Comparison of ENCODE assay signal across 1 cellular context in the genomic region with DNA sequence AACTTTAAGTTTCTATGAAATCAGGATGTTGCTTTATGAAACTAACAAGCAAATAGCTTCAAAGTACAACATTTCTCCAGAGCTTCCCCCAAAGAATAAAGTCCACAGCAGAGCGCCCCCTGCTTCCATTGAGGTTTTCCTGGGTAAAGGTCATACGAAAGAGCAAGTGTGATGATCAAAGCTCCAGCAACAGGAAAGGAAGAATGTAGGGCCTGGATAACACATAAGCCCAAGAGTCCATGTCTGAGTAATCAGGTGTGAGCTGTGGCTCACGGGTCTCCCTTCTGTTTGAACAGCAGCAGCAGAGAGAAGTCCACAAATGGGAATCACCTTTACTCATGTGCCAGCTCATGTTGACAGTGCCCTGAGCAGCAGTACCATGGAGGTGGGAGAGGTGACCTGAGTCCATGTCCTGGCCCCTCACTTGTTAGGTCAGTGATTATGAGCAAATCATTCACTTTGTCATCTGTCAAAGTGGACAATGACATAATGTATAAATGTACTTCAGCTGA.
TF ChIP-seq lines count a peak whose summit lies in the region.

No MANE protein-coding gene starts in this region.

TF ChIP-seq in HepG2, 621 proteins besides CTCF, POLR2A, EP300 and RAD21 (continued from another document and continues in another):
- TF ChIP-seq, protein P1, sequence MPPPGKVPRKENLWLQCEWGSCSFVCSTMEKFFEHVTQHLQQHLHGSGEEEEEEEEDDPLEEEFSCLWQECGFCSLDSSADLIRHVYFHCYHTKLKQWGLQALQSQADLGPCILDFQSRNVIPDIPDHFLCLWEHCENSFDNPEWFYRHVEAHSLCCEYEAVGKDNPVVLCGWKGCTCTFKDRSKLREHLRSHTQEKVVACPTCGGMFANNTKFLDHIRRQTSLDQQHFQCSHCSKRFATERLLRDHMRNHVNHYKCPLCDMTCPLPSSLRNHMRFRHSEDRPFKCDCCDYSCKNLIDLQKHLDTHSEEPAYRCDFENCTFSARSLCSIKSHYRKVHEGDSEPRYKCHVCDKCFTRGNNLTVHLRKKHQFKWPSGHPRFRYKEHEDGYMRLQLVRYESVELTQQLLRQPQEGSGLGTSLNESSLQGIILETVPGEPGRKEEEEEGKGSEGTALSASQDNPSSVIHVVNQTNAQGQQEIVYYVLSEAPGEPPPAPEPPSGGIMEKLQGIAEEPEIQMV (CRISPR knock-in tag; IDR thresholded peaks at IDR 0.05; ENCODE audit: low read depth), result no peak
- TF ChIP-seq, protein P2, sequence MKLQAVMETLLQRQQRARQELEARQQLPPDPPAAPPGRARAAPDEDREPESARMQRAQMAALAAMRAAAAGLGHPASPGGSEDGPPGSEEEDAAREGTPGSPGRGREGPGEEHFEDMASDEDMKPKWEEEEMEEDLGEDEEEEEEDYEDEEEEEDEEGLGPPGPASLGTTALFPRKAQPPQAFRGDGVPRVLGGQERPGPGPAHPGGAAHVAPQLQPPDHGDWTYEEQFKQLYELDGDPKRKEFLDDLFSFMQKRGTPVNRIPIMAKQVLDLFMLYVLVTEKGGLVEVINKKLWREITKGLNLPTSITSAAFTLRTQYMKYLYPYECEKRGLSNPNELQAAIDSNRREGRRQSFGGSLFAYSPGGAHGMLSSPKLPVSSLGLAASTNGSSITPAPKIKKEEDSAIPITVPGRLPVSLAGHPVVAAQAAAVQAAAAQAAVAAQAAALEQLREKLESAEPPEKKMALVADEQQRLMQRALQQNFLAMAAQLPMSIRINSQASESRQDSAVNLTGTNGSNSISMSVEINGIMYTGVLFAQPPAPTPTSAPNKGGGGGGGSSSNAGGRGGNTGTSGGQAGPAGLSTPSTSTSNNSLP (IDR thresholded peaks at IDR 0.05; ENCODE audit: low read depth, low read length), result peak; percentile 74
- peak; percentile 28; the same call in 1 of the 2 replicates for TF ChIP-seq JUND (CRISPR knock-in tag; IDR thresholded peaks at IDR 0.05)
- TF ChIP-seq, protein P3, sequence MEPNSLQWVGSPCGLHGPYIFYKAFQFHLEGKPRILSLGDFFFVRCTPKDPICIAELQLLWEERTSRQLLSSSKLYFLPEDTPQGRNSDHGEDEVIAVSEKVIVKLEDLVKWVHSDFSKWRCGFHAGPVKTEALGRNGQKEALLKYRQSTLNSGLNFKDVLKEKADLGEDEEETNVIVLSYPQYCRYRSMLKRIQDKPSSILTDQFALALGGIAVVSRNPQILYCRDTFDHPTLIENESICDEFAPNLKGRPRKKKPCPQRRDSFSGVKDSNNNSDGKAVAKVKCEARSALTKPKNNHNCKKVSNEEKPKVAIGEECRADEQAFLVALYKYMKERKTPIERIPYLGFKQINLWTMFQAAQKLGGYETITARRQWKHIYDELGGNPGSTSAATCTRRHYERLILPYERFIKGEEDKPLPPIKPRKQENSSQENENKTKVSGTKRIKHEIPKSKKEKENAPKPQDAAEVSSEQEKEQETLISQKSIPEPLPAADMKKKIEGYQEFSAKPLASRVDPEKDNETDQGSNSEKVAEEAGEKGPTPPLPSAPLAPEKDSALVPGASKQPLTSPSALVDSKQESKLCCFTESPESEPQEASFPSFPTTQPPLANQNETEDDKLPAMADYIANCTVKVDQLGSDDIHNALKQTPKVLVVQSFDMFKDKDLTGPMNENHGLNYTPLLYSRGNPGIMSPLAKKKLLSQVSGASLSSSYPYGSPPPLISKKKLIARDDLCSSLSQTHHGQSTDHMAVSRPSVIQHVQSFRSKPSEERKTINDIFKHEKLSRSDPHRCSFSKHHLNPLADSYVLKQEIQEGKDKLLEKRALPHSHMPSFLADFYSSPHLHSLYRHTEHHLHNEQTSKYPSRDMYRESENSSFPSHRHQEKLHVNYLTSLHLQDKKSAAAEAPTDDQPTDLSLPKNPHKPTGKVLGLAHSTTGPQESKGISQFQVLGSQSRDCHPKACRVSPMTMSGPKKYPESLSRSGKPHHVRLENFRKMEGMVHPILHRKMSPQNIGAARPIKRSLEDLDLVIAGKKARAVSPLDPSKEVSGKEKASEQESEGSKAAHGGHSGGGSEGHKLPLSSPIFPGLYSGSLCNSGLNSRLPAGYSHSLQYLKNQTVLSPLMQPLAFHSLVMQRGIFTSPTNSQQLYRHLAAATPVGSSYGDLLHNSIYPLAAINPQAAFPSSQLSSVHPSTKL (CRISPR knock-in tag; IDR thresholded peaks at IDR 0.05), result peak; percentile 89
- TF ChIP-seq, protein P4, sequence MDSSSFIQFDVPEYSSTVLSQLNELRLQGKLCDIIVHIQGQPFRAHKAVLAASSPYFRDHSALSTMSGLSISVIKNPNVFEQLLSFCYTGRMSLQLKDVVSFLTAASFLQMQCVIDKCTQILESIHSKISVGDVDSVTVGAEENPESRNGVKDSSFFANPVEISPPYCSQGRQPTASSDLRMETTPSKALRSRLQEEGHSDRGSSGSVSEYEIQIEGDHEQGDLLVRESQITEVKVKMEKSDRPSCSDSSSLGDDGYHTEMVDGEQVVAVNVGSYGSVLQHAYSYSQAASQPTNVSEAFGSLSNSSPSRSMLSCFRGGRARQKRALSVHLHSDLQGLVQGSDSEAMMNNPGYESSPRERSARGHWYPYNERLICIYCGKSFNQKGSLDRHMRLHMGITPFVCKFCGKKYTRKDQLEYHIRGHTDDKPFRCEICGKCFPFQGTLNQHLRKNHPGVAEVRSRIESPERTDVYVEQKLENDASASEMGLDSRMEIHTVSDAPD (CRISPR knock-in tag; IDR thresholded peaks at IDR 0.05), result 0 out of 2 replicates have a peak, but pooled peaks have one; percentile 62
- 0 out of 2 replicates have a peak, but pooled peaks have one; percentile 40 for TF ChIP-seq PHF21A (CRISPR knock-in tag; IDR thresholded peaks at IDR 0.05)
- no peak for TF ChIP-seq EZH2 (conservative IDR thresholded peaks at IDR 0.05; ENCODE audit: low read depth, low read length)
- peak; percentile 91 for TF ChIP-seq RXRA (CRISPR knock-in tag; IDR thresholded peaks at IDR 0.05)
- TF ChIP-seq KDM1A (CRISPR knock-in tag; IDR thresholded peaks at IDR 0.05), result peak; percentile 25; the same call in 1 of the 2 replicates
- TF ChIP-seq, protein P5, sequence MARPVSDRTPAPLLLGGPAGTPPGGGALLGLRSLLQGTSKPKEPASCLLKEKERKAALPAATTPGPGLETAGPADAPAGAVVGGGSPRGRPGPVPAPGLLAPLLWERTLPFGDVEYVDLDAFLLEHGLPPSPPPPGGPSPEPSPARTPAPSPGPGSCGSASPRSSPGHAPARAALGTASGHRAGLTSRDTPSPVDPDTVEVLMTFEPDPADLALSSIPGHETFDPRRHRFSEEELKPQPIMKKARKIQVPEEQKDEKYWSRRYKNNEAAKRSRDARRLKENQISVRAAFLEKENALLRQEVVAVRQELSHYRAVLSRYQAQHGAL (CRISPR knock-in tag; IDR thresholded peaks at IDR 0.05; ENCODE audit: not compliant biosample characterization), result no peak
- no peak for TF ChIP-seq DR1 (CRISPR knock-in tag; IDR thresholded peaks at IDR 0.05)
- TF ChIP-seq ZNF670 (CRISPR knock-in tag; IDR thresholded peaks at IDR 0.05; ENCODE audit: borderline replicate concordance), result peak; percentile 72; the same call in 1 of the 2 replicates
- no peak for TF ChIP-seq ATRX (CRISPR knock-in tag; IDR thresholded peaks at IDR 0.05; ENCODE audit: borderline replicate concordance)
- TF ChIP-seq ZNF772 (CRISPR knock-in tag; IDR thresholded peaks at IDR 0.05), result no peak
- no peak for TF ChIP-seq BRCA1 (CRISPR knock-in tag; IDR thresholded peaks at IDR 0.05)
- no peak for TF ChIP-seq TOE1 (CRISPR knock-in tag; IDR thresholded peaks at IDR 0.05)
- no peak for TF ChIP-seq IKZF4 (CRISPR knock-in tag; IDR thresholded peaks at IDR 0.05; ENCODE audit: borderline replicate concordance, low read depth, not compliant biosample characterization)
- no peak for TF ChIP-seq CHCHD3 (CRISPR knock-in tag; IDR thresholded peaks at IDR 0.05)
- TF ChIP-seq RBM39 (IDR thresholded peaks at IDR 0.05; ENCODE audit: low read depth, low read length, poor library complexity, severe bottlenecking), result no peak
- TF ChIP-seq AGO2 (optimal IDR thresholded peaks at IDR 0.05; ENCODE audit: low read depth, low read length), result no peak
- TF ChIP-seq FOXA1 (IDR thresholded peaks at IDR 0.05), result peak; percentile 75
- TF ChIP-seq FOXA1 (CRISPR knock-in tag; IDR thresholded peaks at IDR 0.05), result peak; percentile 60
- peak; percentile 45; the same call in 1 of the 2 replicates for TF ChIP-seq ZNF501 (CRISPR knock-in tag; IDR thresholded peaks at IDR 0.05)
- TF ChIP-seq, protein P6, sequence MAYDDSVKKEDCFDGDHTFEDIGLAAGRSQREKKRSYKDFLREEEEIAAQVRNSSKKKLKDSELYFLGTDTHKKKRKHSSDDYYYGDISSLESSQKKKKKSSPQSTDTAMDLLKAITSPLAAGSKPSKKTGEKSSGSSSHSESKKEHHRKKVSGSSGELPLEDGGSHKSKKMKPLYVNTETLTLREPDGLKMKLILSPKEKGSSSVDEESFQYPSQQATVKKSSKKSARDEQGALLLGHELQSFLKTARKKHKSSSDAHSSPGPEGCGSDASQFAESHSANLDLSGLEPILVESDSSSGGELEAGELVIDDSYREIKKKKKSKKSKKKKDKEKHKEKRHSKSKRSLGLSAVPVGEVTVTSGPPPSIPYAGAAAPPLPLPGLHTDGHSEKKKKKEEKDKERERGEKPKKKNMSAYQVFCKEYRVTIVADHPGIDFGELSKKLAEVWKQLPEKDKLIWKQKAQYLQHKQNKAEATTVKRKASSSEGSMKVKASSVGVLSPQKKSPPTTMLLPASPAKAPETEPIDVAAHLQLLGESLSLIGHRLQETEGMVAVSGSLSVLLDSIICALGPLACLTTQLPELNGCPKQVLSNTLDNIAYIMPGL (CRISPR knock-in tag; IDR thresholded peaks at IDR 0.05; ENCODE audit: borderline replicate concordance in 1 of 2, low read depth in 1 of 2), result peak in 1 of 2 experiments; percentile 63; a peak in 1 of 4 replicates
- TF ChIP-seq, protein P7, sequence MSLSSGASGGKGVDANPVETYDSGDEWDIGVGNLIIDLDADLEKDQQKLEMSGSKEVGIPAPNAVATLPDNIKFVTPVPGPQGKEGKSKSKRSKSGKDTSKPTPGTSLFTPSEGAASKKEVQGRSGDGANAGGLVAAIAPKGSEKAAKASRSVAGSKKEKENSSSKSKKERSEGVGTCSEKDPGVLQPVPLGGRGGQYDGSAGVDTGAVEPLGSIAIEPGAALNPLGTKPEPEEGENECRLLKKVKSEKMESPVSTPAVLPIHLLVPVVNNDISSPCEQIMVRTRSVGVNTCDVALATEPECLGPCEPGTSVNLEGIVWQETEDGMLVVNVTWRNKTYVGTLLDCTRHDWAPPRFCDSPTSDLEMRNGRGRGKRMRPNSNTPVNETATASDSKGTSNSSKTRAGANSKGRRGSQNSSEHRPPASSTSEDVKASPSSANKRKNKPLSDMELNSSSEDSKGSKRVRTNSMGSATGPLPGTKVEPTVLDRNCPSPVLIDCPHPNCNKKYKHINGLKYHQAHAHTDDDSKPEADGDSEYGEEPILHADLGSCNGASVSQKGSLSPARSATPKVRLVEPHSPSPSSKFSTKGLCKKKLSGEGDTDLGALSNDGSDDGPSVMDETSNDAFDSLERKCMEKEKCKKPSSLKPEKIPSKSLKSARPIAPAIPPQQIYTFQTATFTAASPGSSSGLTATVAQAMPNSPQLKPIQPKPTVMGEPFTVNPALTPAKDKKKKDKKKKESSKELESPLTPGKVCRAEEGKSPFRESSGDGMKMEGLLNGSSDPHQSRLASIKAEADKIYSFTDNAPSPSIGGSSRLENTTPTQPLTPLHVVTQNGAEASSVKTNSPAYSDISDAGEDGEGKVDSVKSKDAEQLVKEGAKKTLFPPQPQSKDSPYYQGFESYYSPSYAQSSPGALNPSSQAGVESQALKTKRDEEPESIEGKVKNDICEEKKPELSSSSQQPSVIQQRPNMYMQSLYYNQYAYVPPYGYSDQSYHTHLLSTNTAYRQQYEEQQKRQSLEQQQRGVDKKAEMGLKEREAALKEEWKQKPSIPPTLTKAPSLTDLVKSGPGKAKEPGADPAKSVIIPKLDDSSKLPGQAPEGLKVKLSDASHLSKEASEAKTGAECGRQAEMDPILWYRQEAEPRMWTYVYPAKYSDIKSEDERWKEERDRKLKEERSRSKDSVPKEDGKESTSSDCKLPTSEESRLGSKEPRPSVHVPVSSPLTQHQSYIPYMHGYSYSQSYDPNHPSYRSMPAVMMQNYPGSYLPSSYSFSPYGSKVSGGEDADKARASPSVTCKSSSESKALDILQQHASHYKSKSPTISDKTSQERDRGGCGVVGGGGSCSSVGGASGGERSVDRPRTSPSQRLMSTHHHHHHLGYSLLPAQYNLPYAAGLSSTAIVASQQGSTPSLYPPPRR (CRISPR knock-in tag; IDR thresholded peaks at IDR 0.05; ENCODE audit: borderline replicate concordance), result peak; percentile 73
- peak; percentile 71 for TF ChIP-seq MED1 (CRISPR knock-in tag; IDR thresholded peaks at IDR 0.05)
- TF ChIP-seq, protein P8, sequence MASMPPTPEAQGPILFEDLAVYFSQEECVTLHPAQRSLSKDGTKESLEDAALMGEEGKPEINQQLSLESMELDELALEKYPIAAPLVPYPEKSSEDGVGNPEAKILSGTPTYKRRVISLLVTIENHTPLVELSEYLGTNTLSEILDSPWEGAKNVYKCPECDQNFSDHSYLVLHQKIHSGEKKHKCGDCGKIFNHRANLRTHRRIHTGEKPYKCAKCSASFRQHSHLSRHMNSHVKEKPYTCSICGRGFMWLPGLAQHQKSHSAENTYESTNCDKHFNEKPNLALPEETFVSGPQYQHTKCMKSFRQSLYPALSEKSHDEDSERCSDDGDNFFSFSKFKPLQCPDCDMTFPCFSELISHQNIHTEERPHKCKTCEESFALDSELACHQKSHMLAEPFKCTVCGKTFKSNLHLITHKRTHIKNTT (CRISPR knock-in tag; IDR thresholded peaks at IDR 0.05), result no peak
- TF ChIP-seq HMG20A (CRISPR knock-in tag; IDR thresholded peaks at IDR 0.05; ENCODE audit: borderline replicate concordance), result peak; percentile 49; the same call in 1 of the 2 replicates
- peak; percentile 85; the same call in 1 of the 2 replicates for TF ChIP-seq ZNF614 (CRISPR knock-in tag; IDR thresholded peaks at IDR 0.05; ENCODE audit: borderline replicate concordance)
- TF ChIP-seq SETDB1 (CRISPR knock-in tag; IDR thresholded peaks at IDR 0.05; ENCODE audit: borderline replicate concordance), result no peak
- TF ChIP-seq RXRB (CRISPR knock-in tag; IDR thresholded peaks at IDR 0.05; ENCODE audit: borderline replicate concordance), result peak; percentile 95; the same call in 1 of the 2 replicates
- TF ChIP-seq, protein P9, sequence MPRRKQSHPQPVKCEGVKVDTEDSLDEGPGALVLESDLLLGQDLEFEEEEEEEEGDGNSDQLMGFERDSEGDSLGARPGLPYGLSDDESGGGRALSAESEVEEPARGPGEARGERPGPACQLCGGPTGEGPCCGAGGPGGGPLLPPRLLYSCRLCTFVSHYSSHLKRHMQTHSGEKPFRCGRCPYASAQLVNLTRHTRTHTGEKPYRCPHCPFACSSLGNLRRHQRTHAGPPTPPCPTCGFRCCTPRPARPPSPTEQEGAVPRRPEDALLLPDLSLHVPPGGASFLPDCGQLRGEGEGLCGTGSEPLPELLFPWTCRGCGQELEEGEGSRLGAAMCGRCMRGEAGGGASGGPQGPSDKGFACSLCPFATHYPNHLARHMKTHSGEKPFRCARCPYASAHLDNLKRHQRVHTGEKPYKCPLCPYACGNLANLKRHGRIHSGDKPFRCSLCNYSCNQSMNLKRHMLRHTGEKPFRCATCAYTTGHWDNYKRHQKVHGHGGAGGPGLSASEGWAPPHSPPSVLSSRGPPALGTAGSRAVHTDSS (CRISPR knock-in tag; conservative IDR thresholded peaks at IDR 0.05), result no peak
- no peak for TF ChIP-seq ZNF879 (CRISPR knock-in tag; IDR thresholded peaks at IDR 0.05)
- TF ChIP-seq SAFB2 (CRISPR knock-in tag; IDR thresholded peaks at IDR 0.05; ENCODE audit: borderline replicate concordance, low read depth), result no peak
- TF ChIP-seq ZMYM3 (CRISPR knock-in tag; IDR thresholded peaks at IDR 0.05), result no peak
- TF ChIP-seq NFE2L2 (IDR thresholded peaks at IDR 0.05; ENCODE audit: low read length), result no peak
- no peak for TF ChIP-seq GTF2F1 (IDR thresholded peaks at IDR 0.05; ENCODE audit: low read length)
